11 cellular contexts compared by ENCODE assay signal in genomic region chr20:2217857-2218529, GRCh38.
DNase-seq lines count a peak whose midpoint lies in the region; ATAC-seq and TF ChIP-seq lines count a peak whose summit lies in the region.
"Had no signal": no experiment of that assay in that cellular context is flagged by ENCODE, and none has a peak within 500 bp of the region (broad histone marks: within the 10 kb centered on the region; RNA-seq: fewer than 3 reads in every experiment).

No MANE protein-coding gene starts in this region.

- peak; percentile 20 for ATAC-seq in activated naive CD8-positive, alpha-beta T cell treated with anti-CD3 and anti-CD28 coated beads, Interleukin-2, amount 50 U/mL, for 24 hours
- ATAC-seq: left colon had no signal

- H3K4me1 Mint-ChIP-seq in activated naive CD8-positive, alpha-beta T cell treated with anti-CD3 and anti-CD28 coated beads, Interleukin-2, amount 50 U/mL, for 24 hours: peaks cover 12% of the 10 kb centered on the region

- no peak for TF ChIP-seq POLR2A in erythroblast (IDR thresholded peaks at IDR 0.05; ENCODE audit: low read length)

- H3K9me3 Mint-ChIP-seq in activated naive CD8-positive, alpha-beta T cell treated with anti-CD3 and anti-CD28 coated beads, Interleukin-2, amount 50 U/mL, for 24 hours: peaks cover 9% of the 10 kb centered on the region

- peaks cover 7% of the 10 kb centered on the region for H3K27me3 Mint-ChIP-seq in activated naive CD8-positive, alpha-beta T cell treated with anti-CD3 and anti-CD28 coated beads, Interleukin-2, amount 50 U/mL, for 24 hours

- H3K4me3 Mint-ChIP-seq in activated naive CD8-positive, alpha-beta T cell treated with anti-CD3 and anti-CD28 coated beads, Interleukin-2, amount 50 U/mL, for 24 hours: no peak overlapping the region

- H3K27ac Mint-ChIP-seq in activated naive CD8-positive, alpha-beta T cell treated with anti-CD3 and anti-CD28 coated beads, Interleukin-2, amount 50 U/mL, for 24 hours: peak overlapping the region; percentile 43

- DNase-seq in activated CD4-positive, alpha-beta T cell treated with anti-CD3 and anti-CD28 coated beads, Interleukin-2, amount 50 U/mL, for 48 hours: peak; percentile 18 to 20
- no peak for DNase-seq in activated CD4-positive, alpha-beta T cell treated with anti-CD3 and anti-CD28 coated beads for 1 hour
- peak; percentile 91 for DNase-seq in NOMO-1 treated with DMSO at 0.1 percent for 48 hours (lab: John Stamatoyannopoulos, UW; ENCODE audit: unreplicated experiment)
- no peak for DNase-seq in activated naive CD8-positive, alpha-beta T cell treated with anti-CD3 and anti-CD28 coated beads, Interleukin-2, amount 50 U/mL, for 24 hours
- peak; percentile 14 for DNase-seq in stimulated activated CD4-positive, alpha-beta T cell treated with anti-CD3 and anti-CD28 coated beads, Interleukin-4, amount 100 ng/mL, for 24 hours
- no peak for DNase-seq in NCI-H1417 (lab: John Stamatoyannopoulos, UW)
- no peak for DNase-seq in erythroblast (lab: John Stamatoyannopoulos, UW)
- no peak for DNase-seq in NK-92 treated with Interleukin-12 subunit alpha and Interleukin-12 subunit beta, amount 100 ng/mL, for 24 hours (lab: John Stamatoyannopoulos, UW)
- DNase-seq: activated CD8-positive, alpha-beta memory T cell treated with anti-CD3 and anti-CD28 coated beads, Interleukin-2, amount 50 U/mL, for 48 hours; stimulated activated CD8-positive, alpha-beta memory T cell treated with anti-CD3 and anti-CD28 coated beads, Interleukin-4, amount 100 ng/mL, for 48 hours had no signal

- no peaks in the 10 kb centered on the region for H3K36me3 Mint-ChIP-seq in activated naive CD8-positive, alpha-beta T cell treated with anti-CD3 and anti-CD28 coated beads, Interleukin-2, amount 50 U/mL, for 24 hours (ENCODE audit: low read depth)

Comparison
In these comparisons a context has a peak if more than half of its experiments do, and no peak if none do; other contexts are left out.
1. DNase-seq: peak in activated CD4-positive, alpha-beta T cell treated with anti-CD3 and anti-CD28 coated beads, Interleukin-2, amount 50 U/mL, for 48 hours (2 of 2), NOMO-1 treated with DMSO at 0.1 percent for 48 hours (single experiment) and stimulated activated CD4-positive, alpha-beta T cell treated with anti-CD3 and anti-CD28 coated beads, Interleukin-4, amount 100 ng/mL, for 24 hours (single experiment); none in activated CD4-positive, alpha-beta T cell treated with anti-CD3 and anti-CD28 coated beads for 1 hour (single experiment), activated naive CD8-positive, alpha-beta T cell treated with anti-CD3 and anti-CD28 coated beads, Interleukin-2, amount 50 U/mL, for 24 hours (single experiment), NCI-H1417 (0 of 3), erythroblast (0 of 2) and NK-92 treated with Interleukin-12 subunit alpha and Interleukin-12 subunit beta, amount 100 ng/mL, for 24 hours (single experiment).